2 cellular contexts compared by ENCODE assay signal in genomic region chr4:176879370-176880116, GRCh38.
A peak's percentile ranks its signal among the peaks of the same experiment; 100 is the strongest.
TF ChIP-seq lines count a peak whose summit lies in the region.

No MANE protein-coding gene starts in this region.

TF ChIP-seq in HepG2, 621 proteins besides CTCF, POLR2A, EP300 and RAD21 (continues in another document):
- TF ChIP-seq ATRX (CRISPR knock-in tag; IDR thresholded peaks at IDR 0.05; ENCODE audit: borderline replicate concordance) (no peak), ATF7-NPFF (CRISPR knock-in tag; IDR thresholded peaks at IDR 0.05; ENCODE audit: low read depth) (no peak), NFE2L2 (IDR thresholded peaks at IDR 0.05; ENCODE audit: low read length) (peak; percentile 93), MAFF (IDR thresholded peaks at IDR 0.05; ENCODE audit: low read depth, low read length) (peak; percentile 48; the same call in 1 of the 2 replicates), TFAP4 (IDR thresholded peaks at IDR 0.05; ENCODE audit: borderline replicate concordance, low read depth) (no peak), ZNF549 (CRISPR knock-in tag; IDR thresholded peaks at IDR 0.05) (no peak), ZBTB40 (IDR thresholded peaks at IDR 0.05) (peak; percentile 91), ZBTB40 (CRISPR knock-in tag; IDR thresholded peaks at IDR 0.05) (no peak), ZMYM2 (CRISPR knock-in tag; IDR thresholded peaks at IDR 0.05) (no peak), MAFK (conservative IDR thresholded peaks at IDR 0.05 in 1 of 2, IDR thresholded peaks at IDR 0.05 in 1 of 2; ENCODE audit: low read length in 2 of 2) (peak; percentile 59 to 62), MXI1 (IDR thresholded peaks at IDR 0.05; ENCODE audit: borderline replicate concordance, low read depth, low read length) (no peak)

TF ChIP-seq in GM12878, 131 proteins besides CTCF, POLR2A, EP300 and RAD21:
- TF ChIP-seq ZNF622 (IDR thresholded peaks at IDR 0.05) = no peak
- 0 out of 2 replicates have a peak, but pooled peaks have one; percentile 15 for TF ChIP-seq BACH1 (IDR thresholded peaks at IDR 0.05; ENCODE audit: borderline replicate concordance)
